ENCODE assay signal across 8 cellular contexts in the genomic region with DNA sequence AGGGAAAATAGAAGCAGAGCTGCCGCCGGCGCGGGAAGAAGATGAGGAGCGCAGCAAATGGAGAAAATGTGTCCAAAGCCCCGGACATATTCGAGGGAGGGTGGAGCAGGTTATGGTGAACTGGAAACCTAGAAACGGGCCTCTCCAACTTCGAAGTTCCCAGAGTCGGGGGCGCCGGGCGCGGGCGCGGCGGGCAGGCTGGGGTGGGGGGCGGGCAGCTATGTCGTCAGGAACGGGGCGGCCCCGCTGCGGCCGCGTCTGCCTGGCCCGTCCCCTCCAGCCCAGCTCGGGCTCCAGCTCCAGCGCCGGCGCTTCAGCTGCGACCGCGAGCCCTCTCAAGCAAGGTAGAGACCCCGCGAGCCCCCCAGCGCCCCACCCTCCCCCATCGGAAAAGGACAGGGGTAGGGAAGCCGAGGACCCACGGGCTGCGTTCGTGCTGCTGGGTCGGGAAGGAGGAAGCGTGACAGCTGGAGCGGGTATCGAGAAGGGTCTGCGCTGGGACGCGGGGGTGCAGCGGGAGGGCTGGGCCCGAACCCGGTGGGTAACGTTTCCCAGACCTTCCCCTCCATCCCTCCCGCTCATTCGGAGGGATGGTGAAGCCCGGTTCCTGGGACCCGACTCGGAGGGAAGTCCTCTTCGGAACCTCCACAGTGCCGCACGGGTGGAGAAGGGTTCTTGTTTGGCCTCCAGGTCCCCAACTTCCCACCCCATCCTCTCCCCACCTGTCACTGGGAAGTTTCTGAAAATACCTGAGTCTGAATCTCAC. TPM values are rescaled to one million over a fixed set of nuclear protein-coding genes. Genes with fewer than 3 reads are reported as not detected.
DNase-seq lines count a peak whose midpoint lies in the region; ATAC-seq and TF ChIP-seq lines count a peak whose summit lies in the region.

No MANE protein-coding gene starts in this region.

- H3K4me2 ChIP-seq in neuronal stem cell (ENCODE audit: insufficient read depth, low read length, poor library complexity, severe bottlenecking), result peak overlapping the region; percentile 80

- H3K36me3 Mint-ChIP-seq in activated naive CD8-positive, alpha-beta T cell, result peaks cover 10% of the 10 kb centered on the region

- H3K9ac ChIP-seq in neuronal stem cell (ENCODE audit: low read depth, low read length, poor library complexity), result peak overlapping the region; percentile 71

- no peak for TF ChIP-seq POLR2A in GM18505 (IDR thresholded peaks at IDR 0.05; ENCODE audit: borderline replicate concordance, extremely low read depth, insufficient read depth, insufficient read length)

- H2BK5ac ChIP-seq in neuronal stem cell (ENCODE audit: low read length), result no peak overlapping the region

- no peak overlapping the region for H3K14ac ChIP-seq in neuronal stem cell (ENCODE audit: low read length)

- H3K27me3 ChIP-seq in neuronal stem cell (ENCODE audit: control insufficient read depth in 3 of 3, insufficient read depth in 3 of 3, low read depth in 1 of 3, low read length in 3 of 3), result peaks cover 4 to 47% (median 20%) of the 10 kb centered on the region in 3 experiments

- H2BK120ac ChIP-seq in neuronal stem cell (ENCODE audit: low read depth, low read length), result no peak overlapping the region

- H3K23ac ChIP-seq in neuronal stem cell (ENCODE audit: low read depth, low read length, poor library complexity), result peak overlapping the region; percentile 60

- peak overlapping the region; percentile 88 for H2AFZ ChIP-seq in neuronal stem cell (ENCODE audit: low read length)

- H3K9me3 Mint-ChIP-seq in activated naive CD8-positive, alpha-beta T cell (ENCODE audit: low read depth), result no peaks in the 10 kb centered on the region

- H3K4me1 ChIP-seq in neuronal stem cell (ENCODE audit: control insufficient read depth in 2 of 2, insufficient read depth in 1 of 2, low read depth in 1 of 2, low read length in 2 of 2), result peaks cover 9 to 16% of the 10 kb centered on the region in 2 donors

- H2AK5ac ChIP-seq in neuronal stem cell (ENCODE audit: low read depth, low read length), result no peak overlapping the region

- WGBS in neuronal stem cell (ENCODE audit: extremely low coverage in 2 of 2, insufficient read length in 2 of 2, insufficient replicate concordance in 1 of 2), 2 donors, result no CpG with 5 or more reads among the region's 60 CpGs

- H3K27ac ChIP-seq in neuronal stem cell (replicated peaks; ENCODE audit: low read length), result no peak overlapping the region

- H3K79me1 ChIP-seq in neuronal stem cell (ENCODE audit: low read depth, low read length), result no peaks in the 10 kb centered on the region

- no peak overlapping the region for H2BK12ac ChIP-seq in neuronal stem cell (ENCODE audit: low read length)

- peak overlapping the region; percentile 55 for H3K18ac ChIP-seq in neuronal stem cell (ENCODE audit: low read length)

- peak overlapping the region; percentile 99 for H3K27ac Mint-ChIP-seq in activated naive CD8-positive, alpha-beta T cell

- peak overlapping the region; percentile 58 to 81 for H3K4me3 ChIP-seq in neuronal stem cell (ENCODE audit: low read length in 2 of 2)

- no peaks in the 10 kb centered on the region for H3K36me3 ChIP-seq in neuronal stem cell (replicated peaks in 1 of 2; ENCODE audit: control insufficient read depth in 2 of 2, insufficient read depth in 2 of 2, low read length in 2 of 2)

- H3K4ac ChIP-seq in neuronal stem cell (ENCODE audit: low read length), result no peak overlapping the region

- no peaks in the 10 kb centered on the region for H3K9me3 ChIP-seq in neuronal stem cell (replicated peaks in 1 of 2; ENCODE audit: control insufficient read depth in 2 of 2, insufficient read depth in 1 of 2, low read depth in 1 of 2, low read length in 2 of 2)

- DNase-seq in GM03348 (ENCODE audit: low spot score) (peak; percentile 87), NCI-H146 (lab: John Stamatoyannopoulos, UW) (peak; percentile 38), Right ventricle myocardium inferior (ENCODE audit: missing footprints) (peak; percentile 87), neuronal stem cell (ENCODE audit: low spot score) (no peak), NCI-H526 treated with DMSO at 0.1 percent for 48 hours (lab: John Stamatoyannopoulos, UW) (no peak)

- peak overlapping the region; percentile 31 for H2BK15ac ChIP-seq in neuronal stem cell (ENCODE audit: low read length)

- no peaks in the 10 kb centered on the region for H3K27me3 Mint-ChIP-seq in activated naive CD8-positive, alpha-beta T cell

- peaks cover 68% of the 10 kb centered on the region for H3K4me1 Mint-ChIP-seq in activated naive CD8-positive, alpha-beta T cell (ENCODE audit: low read depth)

- ATAC-seq in Right ventricle myocardium inferior (peak; percentile 45), GM18505 (IDR thresholded peaks at IDR 0.05; ENCODE audit: unreplicated experiment) (no peak), GM21717 (IDR thresholded peaks at IDR 0.05; ENCODE audit: unreplicated experiment) (no peak)

- no peak overlapping the region for H4K91ac ChIP-seq in neuronal stem cell (ENCODE audit: low read depth, low read length, poor library complexity)

- H3K4me3 Mint-ChIP-seq in activated naive CD8-positive, alpha-beta T cell, result peak overlapping the region; percentile 100

- H4K8ac ChIP-seq in neuronal stem cell (ENCODE audit: low read depth, low read length), result no peak overlapping the region

- intact Hi-C loops in Right ventricle myocardium inferior (cut with DNase I), result loop anchor here (2.0 kb wide), 1 partner anchor 35 kb away; a partner anchor contains a TSS

RNA-seq across cellular contexts. Expression of a gene that starts 1.0 kb away (rescaled TPM):
- 8.1 TPM for total RNA-seq in Right ventricle myocardium inferior
- polyA plus RNA-seq in neuronal stem cell (2013, experiment 1 of 2), result 11.5 TPM
- 10.1 TPM for polyA plus RNA-seq in neuronal stem cell (2013, experiment 2 of 2)

RNA-seq across cellular contexts. Expression of a gene that starts 4.3 kb away (rescaled TPM):
- total RNA-seq in Right ventricle myocardium inferior, result 19.1 TPM
- polyA plus RNA-seq in neuronal stem cell (2013, experiment 1 of 2), result 50.0 TPM
- polyA plus RNA-seq in neuronal stem cell (2013, experiment 2 of 2), result 49.6 TPM

RNA-seq across cellular contexts. Expression of a gene that starts 33.9 kb away (rescaled TPM):
- not detected for total RNA-seq in Right ventricle myocardium inferior
- polyA plus RNA-seq in neuronal stem cell (2013, experiment 1 of 2), result 298 TPM
- 291 TPM for polyA plus RNA-seq in neuronal stem cell (2013, experiment 2 of 2)

RNA-seq across cellular contexts. Expression of a gene that starts 34.7 kb away (rescaled TPM):
- 11.6 TPM for total RNA-seq in Right ventricle myocardium inferior
- 69.3 TPM for polyA plus RNA-seq in neuronal stem cell (2013, experiment 1 of 2)
- 71.8 TPM for polyA plus RNA-seq in neuronal stem cell (2013, experiment 2 of 2)

RNA-seq across cellular contexts. Expression of a gene that starts 41.9 kb away (rescaled TPM):
- 113 TPM for total RNA-seq in Right ventricle myocardium inferior
- 90.1 TPM for polyA plus RNA-seq in neuronal stem cell (2013, experiment 1 of 2)
- 89.7 TPM for polyA plus RNA-seq in neuronal stem cell (2013, experiment 2 of 2)

Comparison
In these comparisons a context has a peak if more than half of its experiments do, and no peak if none do; other contexts are left out.
1. DNase-seq: peak in GM03348 (single experiment), NCI-H146 (single experiment) and Right ventricle myocardium inferior (single experiment); none in neuronal stem cell (single experiment) and NCI-H526 treated with DMSO at 0.1 percent for 48 hours (single experiment).